Comparison of ENCODE assay signal across 13 cellular contexts in the genomic region with DNA sequence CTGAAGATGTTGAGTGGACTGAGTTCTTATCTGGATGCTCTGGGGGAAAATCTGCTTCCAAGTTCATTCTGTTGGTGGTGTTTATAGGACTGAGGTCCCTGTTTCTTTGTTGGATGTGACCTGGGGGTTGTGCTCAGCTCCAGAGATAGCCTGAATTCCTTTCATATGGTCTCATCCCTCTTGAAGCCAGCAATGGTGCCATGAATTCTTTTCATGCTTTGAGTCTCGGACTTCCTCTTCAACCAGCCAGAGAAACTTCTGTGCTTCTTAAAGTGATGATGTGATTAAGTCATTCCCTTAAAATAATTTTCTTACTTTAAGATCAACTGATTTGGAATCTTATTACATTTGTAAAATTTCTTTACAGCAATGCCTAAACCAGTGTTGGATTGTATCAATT.
DNase-seq lines count a peak whose midpoint lies in the region; ATAC-seq and TF ChIP-seq lines count a peak whose summit lies in the region.
"Had no signal": no experiment of that assay in that cellular context is flagged by ENCODE, and none has a peak within 500 bp of the region (broad histone marks: within the 10 kb centered on the region; RNA-seq: fewer than 3 reads in every experiment).

No MANE protein-coding gene starts in this region.

- peak; percentile 50 for ATAC-seq in gastroesophageal sphincter
- no peak for ATAC-seq in HG03521 (IDR thresholded peaks at IDR 0.05; ENCODE audit: unreplicated experiment)
- no peak for ATAC-seq in HG02678 (IDR thresholded peaks at IDR 0.05; ENCODE audit: unreplicated experiment)
- ATAC-seq: activated T-cell treated with anti-CD3 and anti-CD28 coated beads, Interleukin-2, amount 50 U/mL, for 4 hours; stimulated activated memory B cell treated with anti-CD40 and anti-IgM and Interleukin-4, amounts not matched to agents 10 μg/mL and 1 μg/mL and 100 μg/mL, for 72 hours had no signal

- H3K9ac ChIP-seq in rectal smooth muscle tissue (ENCODE audit: low read length): no peak overlapping the region
- H3K9ac ChIP-seq: KMS-11 had no signal

- no peak for TF ChIP-seq CTCF in gastroesophageal sphincter (IDR thresholded peaks at IDR 0.05)

- H3K4me1 ChIP-seq in gastroesophageal sphincter (peaks cover 0 to 13% (median 0%) of the 10 kb centered on the region in 3 donors), rectal smooth muscle tissue (ENCODE audit: control insufficient read depth, insufficient read depth, low read length) (no peaks in the 10 kb centered on the region)

- H3K36me3 ChIP-seq in gastroesophageal sphincter (no peaks in the 10 kb centered on the region), rectal smooth muscle tissue (ENCODE audit: control insufficient read depth, insufficient read depth, low read length) (no peaks in the 10 kb centered on the region)

- no peak for TF ChIP-seq EP300 in gastroesophageal sphincter (IDR thresholded peaks at IDR 0.05)

- no peaks in the 10 kb centered on the region for H3K9me3 ChIP-seq in gastroesophageal sphincter

- peak overlapping the region in 3 of 4 donors; percentile 30 to 71 (median 55) for H3K27ac ChIP-seq in gastroesophageal sphincter
- H3K27ac ChIP-seq in rectal smooth muscle tissue (ENCODE audit: low read depth, low read length): peak overlapping the region; percentile 22
- H3K27ac ChIP-seq: KMS-11, VCaP had no signal

- TF ChIP-seq POLR2A in gastroesophageal sphincter (IDR thresholded peaks at IDR 0.05): no peak

- DNase-seq in GM03348 (ENCODE audit: low spot score) (peak; percentile 76), SW 1271 (lab: John Stamatoyannopoulos, UW) (peak; percentile 12 to 17), NCI-H524 (lab: John Stamatoyannopoulos, UW) (no peak), SIG-M5 treated with dmso at 0.1 percent for 504 hours (lab: John Stamatoyannopoulos, UW; ENCODE audit: unreplicated experiment) (no peak)
- DNase-seq: activated T-cell treated with anti-CD3 and anti-CD28 coated beads, Interleukin-2, amount 50 U/mL, for 4 hours; NCI-H2107 had no signal

- 0 to 10% methylated on average over 1 of the region's 1 CpG for whole genome bisulfite sequencing in gastroesophageal sphincter (ENCODE audit: low coverage in 1 of 2), 2 donors

- no peaks in the 10 kb centered on the region for H3K27me3 ChIP-seq in gastroesophageal sphincter
- no peaks in the 10 kb centered on the region for H3K27me3 ChIP-seq in rectal smooth muscle tissue (ENCODE audit: control insufficient read depth, insufficient read depth, low read length)

- H3K4me3 ChIP-seq in gastroesophageal sphincter (no peak overlapping the region), rectal smooth muscle tissue (ENCODE audit: low read length) (no peak overlapping the region)

Comparison
In these comparisons a context has a peak if more than half of its experiments do, and no peak if none do; other contexts are left out.
1. DNase-seq: peak in GM03348 (single experiment) and SW 1271 (2 of 2); none in NCI-H524 (0 of 2) and SIG-M5 treated with dmso at 0.1 percent for 504 hours (single experiment).